Comparison of ENCODE assay signal across 17 cellular contexts in genomic region chr9:84731696-84732095, GRCh38.
DNase-seq lines count a peak whose midpoint lies in the region; ATAC-seq and TF ChIP-seq lines count a peak whose summit lies in the region.
"Had no signal": no experiment of that assay in that cellular context is flagged by ENCODE, and none has a peak within 500 bp of the region (broad histone marks: within the 10 kb centered on the region; RNA-seq: fewer than 3 reads in every experiment).

No MANE protein-coding gene starts in this region.

- H3K27me3 ChIP-seq in GM23338 (ENCODE audit: insufficient read depth) (no peaks in the 10 kb centered on the region), thyroid gland (no peaks in the 10 kb centered on the region)

- TF ChIP-seq POLR2A in thyroid gland (IDR thresholded peaks at IDR 0.05), result no peak

- no peaks in the 10 kb centered on the region for H4K20me1 ChIP-seq in GM23338 (replicated peaks; ENCODE audit: insufficient read depth)

- TF ChIP-seq CTCF in GM23338 (conservative IDR thresholded peaks at IDR 0.05; ENCODE audit: low read depth in 2 of 2), result no peak
- TF ChIP-seq CTCF in glutamatergic neuron (IDR thresholded peaks at IDR 0.05; ENCODE audit: partially characterized antibody, unreplicated experiment), result no peak
- no peak for TF ChIP-seq CTCF in thyroid gland (IDR thresholded peaks at IDR 0.05)

- peaks cover 5% of the 10 kb centered on the region; the same call in 1 of the 2 replicates for H3K9me2 ChIP-seq in GM23338 (ENCODE audit: insufficient read depth)

- H3K27ac ChIP-seq in GM23338 (ENCODE audit: low read depth), result no peak overlapping the region
- no peak overlapping the region for H3K27ac ChIP-seq in thyroid gland

- H3K4me1 Mint-ChIP-seq in GM23338, result peaks cover 12% of the 10 kb centered on the region
- peaks cover 11% of the 10 kb centered on the region for H3K4me1 Mint-ChIP-seq in glutamatergic neuron (ENCODE audit: low read depth, unreplicated experiment)
- H3K4me1 Mint-ChIP-seq in activated T-helper 17 cell treated with anti-CD3 and anti-CD28 coated beads, Interleukin-2, amount 50 U/mL, for 72 hours, result no peaks in the 10 kb centered on the region
- H3K4me1 Mint-ChIP-seq: CD4-positive, alpha-beta memory T cell had no signal

- H3K4me3 ChIP-seq in GM23338 (no peak overlapping the region), thyroid gland (replicated peaks in 1 of 3) (no peak overlapping the region)
- H3K4me3 ChIP-seq: GM12878 had no signal

- H3K36me3 ChIP-seq in GM23338 (ENCODE audit: insufficient read depth), result no peaks in the 10 kb centered on the region
- no peaks in the 10 kb centered on the region for H3K36me3 ChIP-seq in thyroid gland

- no peaks in the 10 kb centered on the region for H3F3A ChIP-seq in GM23338 (replicated peaks; ENCODE audit: low read depth)

- no peak overlapping the region for H3K4me2 ChIP-seq in GM23338

- H3K36me3 Mint-ChIP-seq in GM23338 (ENCODE audit: low read depth), result no peaks in the 10 kb centered on the region
- H3K36me3 Mint-ChIP-seq in glutamatergic neuron (ENCODE audit: unreplicated experiment), result no peaks in the 10 kb centered on the region
- peaks cover 6% of the 10 kb centered on the region for H3K36me3 Mint-ChIP-seq in activated T-helper 17 cell treated with anti-CD3 and anti-CD28 coated beads, Interleukin-2, amount 50 U/mL, for 72 hours (ENCODE audit: low read depth)
- H3K36me3 Mint-ChIP-seq: CD4-positive, alpha-beta memory T cell had no signal

- no peak for ATAC-seq in GM23338
- ATAC-seq in activated T-helper 17 cell treated with anti-CD3 and anti-CD28 coated beads, Interleukin-2, amount 50 U/mL, for 72 hours (replicated peaks), result no peak
- ATAC-seq: GM12878 had no signal

- no peak for DNase-seq in GM23338 (ENCODE audit: low spot score)
- peak; percentile 55 for DNase-seq in cerebellar cortex (ENCODE audit: low spot score)
- DNase-seq in glutamatergic neuron, result peak; percentile 32
- peak; percentile 22 for DNase-seq in retina
- DNase-seq in NOMO-1 treated with DMSO at 0.1 percent for 48 hours (lab: John Stamatoyannopoulos, UW; ENCODE audit: unreplicated experiment), result no peak
- no peak for DNase-seq in thyroid gland
- DNase-seq: Calu3; CD4-positive, alpha-beta memory T cell; COR-L47; DMS153; DND-41; GDM1; GOT3; H7; HCEC 1CT had no signal

- peaks cover 11% of the 10 kb centered on the region; the same call in 1 of the 2 replicates for H3K4me1 ChIP-seq in GM23338 (ENCODE audit: insufficient read depth)
- H3K4me1 ChIP-seq in thyroid gland, result no peaks in the 10 kb centered on the region

- no peak overlapping the region for H3K27ac Mint-ChIP-seq in GM23338
- peak overlapping the region; percentile 39 for H3K27ac Mint-ChIP-seq in glutamatergic neuron (ENCODE audit: unreplicated experiment)
- no peak overlapping the region for H3K27ac Mint-ChIP-seq in activated T-helper 17 cell treated with anti-CD3 and anti-CD28 coated beads, Interleukin-2, amount 50 U/mL, for 72 hours
- H3K27ac Mint-ChIP-seq: CD4-positive, alpha-beta memory T cell had no signal

- H3K27me3 Mint-ChIP-seq in GM23338 (ENCODE audit: insufficient read depth, low read depth, poor library complexity), result peaks cover 2% of the 10 kb centered on the region
- peaks cover 6% of the 10 kb centered on the region for H3K27me3 Mint-ChIP-seq in glutamatergic neuron (ENCODE audit: unreplicated experiment)
- no peaks in the 10 kb centered on the region for H3K27me3 Mint-ChIP-seq in activated T-helper 17 cell treated with anti-CD3 and anti-CD28 coated beads, Interleukin-2, amount 50 U/mL, for 72 hours
- H3K27me3 Mint-ChIP-seq: CD4-positive, alpha-beta memory T cell had no signal

- H3K4me3 Mint-ChIP-seq in GM23338, result no peak overlapping the region
- H3K4me3 Mint-ChIP-seq in glutamatergic neuron (ENCODE audit: unreplicated experiment), result no peak overlapping the region
- H3K4me3 Mint-ChIP-seq in activated T-helper 17 cell treated with anti-CD3 and anti-CD28 coated beads, Interleukin-2, amount 50 U/mL, for 72 hours, result no peak overlapping the region
- H3K4me3 Mint-ChIP-seq: CD4-positive, alpha-beta memory T cell had no signal

- WGBS in thyroid gland, 2 donors, result 91 to 95% methylated on average over 7 of the region's 7 CpGs

- 0 out of 2 replicates have a peak overlapping the region, but pooled peaks have one; percentile 59 for H2AFZ ChIP-seq in GM23338

- intact Hi-C loops in thyroid gland (cut with DNase I), result no loop called here

- H3K9me3 Mint-ChIP-seq in GM23338 (no peaks in the 10 kb centered on the region), glutamatergic neuron (ENCODE audit: unreplicated experiment) (peaks cover 11% of the 10 kb centered on the region)
- H3K9me3 Mint-ChIP-seq in activated T-helper 17 cell treated with anti-CD3 and anti-CD28 coated beads, Interleukin-2, amount 50 U/mL, for 72 hours, result no peaks in the 10 kb centered on the region

- no peaks in the 10 kb centered on the region for H3K9me3 ChIP-seq in thyroid gland

- H3K79me2 ChIP-seq in GM23338 (replicated peaks; ENCODE audit: insufficient read depth), result no peaks in the 10 kb centered on the region

TF ChIP-seq in GM23338, 12 proteins besides CTCF, POLR2A, EP300 and RAD21:
- no peak for TF ChIP-seq ETS1 (IDR thresholded peaks at IDR 0.05)
- no peak for TF ChIP-seq CREB1 (CRISPR knock-in tag; IDR thresholded peaks at IDR 0.05; ENCODE audit: low read depth)
- no peak for TF ChIP-seq JUNB (IDR thresholded peaks at IDR 0.05; ENCODE audit: unreplicated experiment)
- no peak for TF ChIP-seq POLR2AphosphoS5 (IDR thresholded peaks at IDR 0.05; ENCODE audit: low read depth)
- no peak for TF ChIP-seq EZH2 (IDR thresholded peaks at IDR 0.05; ENCODE audit: low read depth, unreplicated experiment)
- no peak for TF ChIP-seq ZNF114 (CRISPR knock-in tag; IDR thresholded peaks at IDR 0.05)
- TF ChIP-seq EZH2phosphoT487 (IDR thresholded peaks at IDR 0.05; ENCODE audit: unreplicated experiment), result no peak
- no peak for TF ChIP-seq REST (IDR thresholded peaks at IDR 0.05; ENCODE audit: unreplicated experiment)

Comparison
In these comparisons a context has a peak if more than half of its experiments do, and no peak if none do; other contexts are left out.
1. DNase-seq: peak in cerebellar cortex (single experiment), glutamatergic neuron (single experiment) and retina (single experiment); none in GM23338 (single experiment), NOMO-1 treated with DMSO at 0.1 percent for 48 hours (single experiment) and thyroid gland (0 of 2).